Comparison of ENCODE assay signal across 1 cellular context in the genomic region with DNA sequence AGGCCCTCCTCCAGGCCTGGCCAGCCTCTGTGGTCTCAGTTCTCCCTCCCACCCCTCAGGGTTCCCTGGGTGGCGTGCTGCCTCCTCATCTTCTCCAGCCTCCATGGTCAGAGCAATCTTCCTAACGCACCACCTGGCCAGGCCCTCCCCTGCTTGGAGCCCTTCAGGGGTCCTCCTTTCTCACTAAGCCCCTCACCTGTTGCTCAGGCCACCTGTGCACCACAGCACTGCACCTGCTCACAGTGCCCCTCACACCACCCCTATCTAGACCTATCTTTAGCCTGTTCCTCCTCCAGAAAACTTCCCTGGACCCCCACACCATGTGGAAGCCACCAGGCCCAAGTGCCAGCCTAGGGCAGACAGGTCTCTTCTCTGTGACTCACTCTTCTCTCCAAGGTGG.
TF ChIP-seq lines count a peak whose summit lies in the region.

No MANE protein-coding gene starts in this region.

TF ChIP-seq in GM23338, 12 proteins besides CTCF, POLR2A, EP300 and RAD21:
- TF ChIP-seq, protein P1, sequence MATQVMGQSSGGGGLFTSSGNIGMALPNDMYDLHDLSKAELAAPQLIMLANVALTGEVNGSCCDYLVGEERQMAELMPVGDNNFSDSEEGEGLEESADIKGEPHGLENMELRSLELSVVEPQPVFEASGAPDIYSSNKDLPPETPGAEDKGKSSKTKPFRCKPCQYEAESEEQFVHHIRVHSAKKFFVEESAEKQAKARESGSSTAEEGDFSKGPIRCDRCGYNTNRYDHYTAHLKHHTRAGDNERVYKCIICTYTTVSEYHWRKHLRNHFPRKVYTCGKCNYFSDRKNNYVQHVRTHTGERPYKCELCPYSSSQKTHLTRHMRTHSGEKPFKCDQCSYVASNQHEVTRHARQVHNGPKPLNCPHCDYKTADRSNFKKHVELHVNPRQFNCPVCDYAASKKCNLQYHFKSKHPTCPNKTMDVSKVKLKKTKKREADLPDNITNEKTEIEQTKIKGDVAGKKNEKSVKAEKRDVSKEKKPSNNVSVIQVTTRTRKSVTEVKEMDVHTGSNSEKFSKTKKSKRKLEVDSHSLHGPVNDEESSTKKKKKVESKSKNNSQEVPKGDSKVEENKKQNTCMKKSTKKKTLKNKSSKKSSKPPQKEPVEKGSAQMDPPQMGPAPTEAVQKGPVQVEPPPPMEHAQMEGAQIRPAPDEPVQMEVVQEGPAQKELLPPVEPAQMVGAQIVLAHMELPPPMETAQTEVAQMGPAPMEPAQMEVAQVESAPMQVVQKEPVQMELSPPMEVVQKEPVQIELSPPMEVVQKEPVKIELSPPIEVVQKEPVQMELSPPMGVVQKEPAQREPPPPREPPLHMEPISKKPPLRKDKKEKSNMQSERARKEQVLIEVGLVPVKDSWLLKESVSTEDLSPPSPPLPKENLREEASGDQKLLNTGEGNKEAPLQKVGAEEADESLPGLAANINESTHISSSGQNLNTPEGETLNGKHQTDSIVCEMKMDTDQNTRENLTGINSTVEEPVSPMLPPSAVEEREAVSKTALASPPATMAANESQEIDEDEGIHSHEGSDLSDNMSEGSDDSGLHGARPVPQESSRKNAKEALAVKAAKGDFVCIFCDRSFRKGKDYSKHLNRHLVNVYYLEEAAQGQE (IDR thresholded peaks at IDR 0.05; ENCODE audit: unreplicated experiment): no peak
- TF ChIP-seq, protein P2, sequence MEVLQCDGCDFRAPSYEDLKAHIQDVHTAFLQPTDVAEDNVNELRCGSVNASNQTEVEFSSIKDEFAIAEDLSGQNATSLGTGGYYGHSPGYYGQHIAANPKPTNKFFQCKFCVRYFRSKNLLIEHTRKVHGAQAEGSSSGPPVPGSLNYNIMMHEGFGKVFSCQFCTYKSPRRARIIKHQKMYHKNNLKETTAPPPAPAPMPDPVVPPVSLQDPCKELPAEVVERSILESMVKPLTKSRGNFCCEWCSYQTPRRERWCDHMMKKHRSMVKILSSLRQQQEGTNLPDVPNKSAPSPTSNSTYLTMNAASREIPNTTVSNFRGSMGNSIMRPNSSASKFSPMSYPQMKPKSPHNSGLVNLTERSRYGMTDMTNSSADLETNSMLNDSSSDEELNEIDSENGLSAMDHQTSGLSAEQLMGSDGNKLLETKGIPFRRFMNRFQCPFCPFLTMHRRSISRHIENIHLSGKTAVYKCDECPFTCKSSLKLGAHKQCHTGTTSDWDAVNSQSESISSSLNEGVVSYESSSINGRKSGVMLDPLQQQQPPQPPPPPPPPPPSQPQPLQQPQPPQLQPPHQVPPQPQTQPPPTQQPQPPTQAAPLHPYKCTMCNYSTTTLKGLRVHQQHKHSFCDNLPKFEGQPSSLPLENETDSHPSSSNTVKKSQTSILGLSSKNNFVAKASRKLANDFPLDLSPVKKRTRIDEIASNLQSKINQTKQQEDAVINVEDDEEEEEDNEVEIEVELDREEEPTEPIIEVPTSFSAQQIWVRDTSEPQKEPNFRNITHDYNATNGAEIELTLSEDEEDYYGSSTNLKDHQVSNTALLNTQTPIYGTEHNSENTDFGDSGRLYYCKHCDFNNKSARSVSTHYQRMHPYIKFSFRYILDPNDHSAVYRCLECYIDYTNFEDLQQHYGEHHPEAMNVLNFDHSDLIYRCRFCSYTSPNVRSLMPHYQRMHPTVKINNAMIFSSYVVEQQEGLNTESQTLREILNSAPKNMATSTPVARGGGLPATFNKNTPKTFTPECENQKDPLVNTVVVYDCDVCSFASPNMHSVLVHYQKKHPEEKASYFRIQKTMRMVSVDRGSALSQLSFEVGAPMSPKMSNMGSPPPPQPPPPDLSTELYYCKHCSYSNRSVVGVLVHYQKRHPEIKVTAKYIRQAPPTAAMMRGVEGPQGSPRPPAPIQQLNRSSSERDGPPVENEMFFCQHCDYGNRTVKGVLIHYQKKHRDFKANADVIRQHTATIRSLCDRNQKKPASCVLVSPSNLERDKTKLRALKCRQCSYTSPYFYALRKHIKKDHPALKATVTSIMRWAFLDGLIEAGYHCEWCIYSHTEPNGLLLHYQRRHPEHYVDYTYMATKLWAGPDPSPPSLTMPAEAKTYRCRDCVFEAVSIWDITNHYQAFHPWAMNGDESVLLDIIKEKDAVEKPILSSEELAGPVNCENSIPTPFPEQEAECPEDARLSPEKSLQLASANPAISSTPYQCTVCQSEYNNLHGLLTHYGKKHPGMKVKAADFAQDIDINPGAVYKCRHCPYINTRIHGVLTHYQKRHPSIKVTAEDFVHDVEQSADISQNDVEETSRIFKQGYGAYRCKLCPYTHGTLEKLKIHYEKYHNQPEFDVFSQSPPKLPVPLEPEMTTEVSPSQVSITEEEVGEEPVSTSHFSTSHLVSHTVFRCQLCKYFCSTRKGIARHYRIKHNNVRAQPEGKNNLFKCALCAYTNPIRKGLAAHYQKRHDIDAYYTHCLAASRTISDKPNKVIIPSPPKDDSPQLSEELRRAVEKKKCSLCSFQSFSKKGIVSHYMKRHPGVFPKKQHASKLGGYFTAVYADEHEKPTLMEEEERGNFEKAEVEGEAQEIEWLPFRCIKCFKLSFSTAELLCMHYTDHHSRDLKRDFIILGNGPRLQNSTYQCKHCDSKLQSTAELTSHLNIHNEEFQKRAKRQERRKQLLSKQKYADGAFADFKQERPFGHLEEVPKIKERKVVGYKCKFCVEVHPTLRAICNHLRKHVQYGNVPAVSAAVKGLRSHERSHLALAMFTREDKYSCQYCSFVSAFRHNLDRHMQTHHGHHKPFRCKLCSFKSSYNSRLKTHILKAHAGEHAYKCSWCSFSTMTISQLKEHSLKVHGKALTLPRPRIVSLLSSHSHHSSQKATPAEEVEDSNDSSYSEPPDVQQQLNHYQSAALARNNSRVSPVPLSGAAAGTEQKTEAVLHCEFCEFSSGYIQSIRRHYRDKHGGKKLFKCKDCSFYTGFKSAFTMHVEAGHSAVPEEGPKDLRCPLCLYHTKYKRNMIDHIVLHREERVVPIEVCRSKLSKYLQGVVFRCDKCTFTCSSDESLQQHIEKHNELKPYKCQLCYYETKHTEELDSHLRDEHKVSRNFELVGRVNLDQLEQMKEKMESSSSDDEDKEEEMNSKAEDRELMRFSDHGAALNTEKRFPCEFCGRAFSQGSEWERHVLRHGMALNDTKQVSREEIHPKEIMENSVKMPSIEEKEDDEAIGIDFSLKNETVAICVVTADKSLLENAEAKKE (CRISPR knock-in tag; IDR thresholded peaks at IDR 0.05): no peak
TF ChIP-seq in GM23338: peak in this region for 0.
